In the genomic region with DNA sequence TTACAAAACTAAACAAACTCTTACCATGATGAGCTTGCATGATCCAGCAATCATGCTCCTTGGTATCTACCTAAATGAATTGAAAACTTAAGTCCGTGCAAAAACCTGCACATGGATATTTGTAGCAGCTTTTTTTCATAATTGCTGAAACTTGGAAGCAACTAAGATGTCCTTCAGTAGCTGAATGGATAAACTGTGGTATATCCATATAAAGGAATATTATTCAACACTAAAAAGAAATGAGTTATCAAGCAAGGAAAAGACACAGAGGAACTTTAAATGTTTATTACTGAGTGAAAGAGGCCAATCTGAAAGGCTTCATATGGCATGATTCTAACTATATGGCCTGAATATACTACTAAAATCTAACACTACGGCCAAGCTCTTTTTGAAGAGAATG, we compare ENCODE assay signal across 29 cellular contexts.
DNase-seq lines count a peak whose midpoint lies in the region; ATAC-seq and TF ChIP-seq lines count a peak whose summit lies in the region.
"Had no signal": no experiment of that assay in that cellular context is flagged by ENCODE, and none has a peak within 500 bp of the region (broad histone marks: within the 10 kb centered on the region; RNA-seq: fewer than 3 reads in every experiment).

No MANE protein-coding gene starts in this region.

- 89% methylated on average over 2 of the region's 2 CpGs for WGBS in SK-N-SH (ENCODE audit: low lambda C conversion rate)

- no peaks in the 10 kb centered on the region for H4K20me1 ChIP-seq in SK-N-SH (ENCODE audit: insufficient read depth)
- H4K20me1 ChIP-seq: BLaER1; BLaER1 treated with 17β-estradiol and CSF1 and Interleukin-3, amounts not matched to agents 10 nM and 100 nM had no signal

- no peaks in the 10 kb centered on the region for H3K9me3 ChIP-seq in SK-N-SH
- no peaks in the 10 kb centered on the region for H3K9me3 ChIP-seq in HEK293 (ENCODE audit: control insufficient read depth, insufficient read depth, low read depth, low read length)
- H3K9me3 ChIP-seq: BE2C, Caco-2 had no signal

- H3K79me2 ChIP-seq in SK-N-SH (ENCODE audit: insufficient read depth) = no peaks in the 10 kb centered on the region

- no peak overlapping the region for H3K4me2 ChIP-seq in SK-N-SH
- H3K4me2 ChIP-seq: A549; BLaER1; BLaER1 treated with 17β-estradiol and CSF1 and Interleukin-3, amounts not matched to agents 10 nM and 100 nM had no signal

- H3K4me3 ChIP-seq in SK-N-SH (ENCODE audit: low read depth in 2 of 2, low read length in 1 of 2) (no peak overlapping the region), HEK293 (ENCODE audit: low read depth, low read length) (no peak overlapping the region)
- H3K4me3 ChIP-seq: A549; BLaER1; BLaER1 treated with 17β-estradiol and CSF1 and Interleukin-3, amounts not matched to agents 10 nM and 100 nM had no signal

- no peak for TF ChIP-seq EP300 in SK-N-SH (IDR thresholded peaks at IDR 0.05; ENCODE audit: borderline replicate concordance in 1 of 2, low read depth in 1 of 2, low read length in 1 of 2)

- POLR2A ChIA-PET in SK-N-SH (lab: Yijun Ruan, JAX) (no interaction called here), HEK293 (lab: Yijun Ruan, JAX) (no interaction called here)

- H3K27me3 ChIP-seq in SK-N-SH (ENCODE audit: insufficient read depth) = no peaks in the 10 kb centered on the region
- H3K27me3 ChIP-seq: BE2C; BLaER1; BLaER1 treated with 17β-estradiol and CSF1 and Interleukin-3, amounts not matched to agents 10 nM and 100 nM had no signal

- CTCF ChIA-PET in SK-N-SH (lab: Yijun Ruan, JAX) = no interaction called here
- CTCF ChIA-PET in HEK293 (lab: Yijun Ruan, JAX) = interaction anchor here (0.5 kb wide), 1 partner anchor 140 kb away, joined by 3 read pairs; no protein-coding TSS in a partner anchor

- TF ChIP-seq CTCF in SK-N-SH (IDR thresholded peaks at IDR 0.05) (no peak), HEK293 (tag by site-specific recombination; IDR thresholded peaks at IDR 0.05) (no peak)

- no peak for ATAC-seq in SK-N-SH treated with all-trans-retinoic acid at 6 μM for 48 hours
- ATAC-seq: A549; CD8-positive, alpha-beta T cell had no signal

- H3K36me3 ChIP-seq in SK-N-SH (replicated peaks in 1 of 2; ENCODE audit: control insufficient read depth in 1 of 2, insufficient read depth in 2 of 2, low read length in 1 of 2) = no peaks in the 10 kb centered on the region
- H3K36me3 ChIP-seq in HEK293 (ENCODE audit: control insufficient read depth in 2 of 2, insufficient read depth in 1 of 2, low read length in 2 of 2) = no peaks in the 10 kb centered on the region
- H3K36me3 ChIP-seq: BE2C; BLaER1; BLaER1 treated with 17β-estradiol and CSF1 and Interleukin-3, amounts not matched to agents 10 nM and 100 nM had no signal

- H3F3A ChIP-seq in SK-N-SH (replicated peaks; ENCODE audit: insufficient read depth) = peaks cover 15% of the 10 kb centered on the region

- TF ChIP-seq RAD21 in SK-N-SH (IDR thresholded peaks at IDR 0.05; ENCODE audit: low read length) = no peak

- no peak overlapping the region for H3K9ac ChIP-seq in SK-N-SH
- H3K9ac ChIP-seq: BLaER1; BLaER1 treated with 17β-estradiol and CSF1 and Interleukin-3, amounts not matched to agents 10 nM and 100 nM had no signal

- no peak for DNase-seq in SK-N-SH
- DNase-seq in activated naive CD4-positive, alpha-beta T cell treated with anti-CD3 and anti-CD28 coated beads, Interleukin-2, amount 50 U/mL, for 16 hours = no peak
- DNase-seq: 8988T; ACHN; AML-193; BE2C; C1 segment of cervical spinal cord; Caco-2; Calu3; CD4-positive, alpha-beta memory T cell; CD4-positive, alpha-beta T cell; CD4-positive, CD25-positive, alpha-beta regulatory T cell; CD8-positive, alpha-beta memory T cell; CD8-positive, alpha-beta T cell; COR-L47; DMS 273 treated with DMSO at 0.1 percent for 48 hours; DMS153; DMS53; DMS79; DMS79 treated with DMSO at 0.1 percent for 48 hours; DND-41; EL had no signal

- no peaks in the 10 kb centered on the region for H3K9me2 ChIP-seq in SK-N-SH

- no peak overlapping the region for H2AFZ ChIP-seq in SK-N-SH (ENCODE audit: low read depth)

- H3K27ac ChIP-seq in SK-N-SH (ENCODE audit: low read depth in 2 of 2, low read length in 1 of 2) = no peak overlapping the region
- no peak overlapping the region for H3K27ac ChIP-seq in HEK293 (ENCODE audit: extremely low read depth, low read depth, low read length)
- H3K27ac ChIP-seq: 22Rv1; A549; BLaER1; BLaER1 treated with 17β-estradiol and CSF1 and Interleukin-3, amounts not matched to agents 10 nM and 100 nM; C4-2B had no signal

- H3K4me1 ChIP-seq in SK-N-SH (ENCODE audit: control insufficient read depth in 1 of 2, insufficient read depth in 2 of 2, low read depth in 1 of 2, low read length in 1 of 2) (peaks cover 3 to 15% of the 10 kb centered on the region in 2 experiments), HEK293 (ENCODE audit: control insufficient read depth, insufficient read depth, low read length) (peaks cover 31% of the 10 kb centered on the region)

TF ChIP-seq in SK-N-SH treated with all-trans-retinoic acid at 6 μM for 48 hours, 23 proteins besides CTCF, POLR2A, EP300 and RAD21:
- TF ChIP-seq ZNF8 (CRISPR knock-in tag; IDR thresholded peaks at IDR 0.05) (peak; percentile 92), ZNF565 (CRISPR knock-in tag; conservative IDR thresholded peaks at IDR 0.05; ENCODE audit: low read depth) (no peak), ARNTL (CRISPR knock-in tag; IDR thresholded peaks at IDR 0.05; ENCODE audit: borderline replicate concordance, low read depth) (no peak), ZFP3 (CRISPR knock-in tag; IDR thresholded peaks at IDR 0.05) (no peak)

TF ChIP-seq in SK-N-SH, 30 proteins besides CTCF, POLR2A, EP300 and RAD21:
- TF ChIP-seq GABPA (IDR thresholded peaks at IDR 0.05; ENCODE audit: low read depth) (no peak), RCOR1 (IDR thresholded peaks at IDR 0.05; ENCODE audit: low read length) (no peak), SIN3A (IDR thresholded peaks at IDR 0.05; ENCODE audit: borderline replicate concordance, low read depth, low read length) (no peak), TEAD4 (IDR thresholded peaks at IDR 0.05; ENCODE audit: borderline replicate concordance, insufficient read depth) (no peak), TAF1 (IDR thresholded peaks at IDR 0.05; ENCODE audit: borderline replicate concordance, low read depth, low read length) (no peak), FOSL2 (IDR thresholded peaks at IDR 0.05; ENCODE audit: borderline replicate concordance, low read depth) (no peak), ELF1 (IDR thresholded peaks at IDR 0.05) (no peak), EZH2phosphoT487 (IDR thresholded peaks at IDR 0.05; ENCODE audit: borderline replicate concordance, low read depth) (no peak), NRF1 (IDR thresholded peaks at IDR 0.05; ENCODE audit: low read depth, low read length) (no peak), FOXJ3 (CRISPR knock-in tag; IDR thresholded peaks at IDR 0.05) (no peak), FOXM1 (IDR thresholded peaks at IDR 0.05; ENCODE audit: low read depth) (no peak)

TF ChIP-seq in HEK293, 187 proteins besides CTCF, POLR2A, EP300 and RAD21:
- no peak for TF ChIP-seq ZBTB48 (tag by site-specific recombination; IDR thresholded peaks at IDR 0.05)
- TF ChIP-seq ZNF223 (tag by site-specific recombination; IDR thresholded peaks at IDR 0.05) = no peak
- TF ChIP-seq MEIS1 (CRISPR knock-in tag; IDR thresholded peaks at IDR 0.05; ENCODE audit: borderline replicate concordance) = no peak
- no peak for TF ChIP-seq ZNF555 (tag by site-specific recombination; conservative IDR thresholded peaks at IDR 0.05)
- TF ChIP-seq, protein P1, sequence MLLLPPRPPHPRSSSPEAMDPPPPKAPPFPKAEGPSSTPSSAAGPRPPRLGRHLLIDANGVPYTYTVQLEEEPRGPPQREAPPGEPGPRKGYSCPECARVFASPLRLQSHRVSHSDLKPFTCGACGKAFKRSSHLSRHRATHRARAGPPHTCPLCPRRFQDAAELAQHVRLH (tag by site-specific recombination; IDR thresholded peaks at IDR 0.05) = 0 out of 2 replicates have a peak, but pooled peaks have one; percentile 29
